In the genomic region with DNA sequence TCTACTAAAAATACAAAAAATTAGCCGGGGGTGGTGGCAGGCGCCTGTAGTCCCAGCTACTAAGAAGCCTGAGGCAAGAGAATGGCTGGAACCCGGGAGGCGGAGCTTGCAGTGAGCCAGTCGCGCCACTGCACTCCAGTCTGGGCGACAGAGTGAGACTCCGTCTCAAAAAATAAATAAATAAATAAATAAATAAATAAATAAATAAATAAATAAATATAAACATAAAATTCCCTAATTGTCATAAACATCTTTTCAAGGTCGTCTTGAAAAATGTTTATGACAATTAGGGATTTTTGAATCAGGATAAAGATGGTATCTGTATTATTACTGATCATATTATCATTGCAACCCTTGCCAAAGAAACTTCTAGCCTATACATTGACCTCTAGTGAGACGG, we compare ENCODE assay signal across 1 cellular context. TPM values are rescaled to one million over a fixed set of nuclear protein-coding genes. Genes with fewer than 3 reads are reported as not detected.
"Had no signal": no experiment of that assay in that cellular context is flagged by ENCODE, and none has a peak within 500 bp of the region (broad histone marks: within the 10 kb centered on the region; RNA-seq: fewer than 3 reads in every experiment).

No MANE protein-coding gene starts in this region.

RNA-seq across cellular contexts. Expression of gene NCBP2L, which starts 32.5 kb away (rescaled TPM):
- polyA plus RNA-seq: SK-N-SH had no signal
